ENCODE assay signal across 1 cellular context in the genomic region with DNA sequence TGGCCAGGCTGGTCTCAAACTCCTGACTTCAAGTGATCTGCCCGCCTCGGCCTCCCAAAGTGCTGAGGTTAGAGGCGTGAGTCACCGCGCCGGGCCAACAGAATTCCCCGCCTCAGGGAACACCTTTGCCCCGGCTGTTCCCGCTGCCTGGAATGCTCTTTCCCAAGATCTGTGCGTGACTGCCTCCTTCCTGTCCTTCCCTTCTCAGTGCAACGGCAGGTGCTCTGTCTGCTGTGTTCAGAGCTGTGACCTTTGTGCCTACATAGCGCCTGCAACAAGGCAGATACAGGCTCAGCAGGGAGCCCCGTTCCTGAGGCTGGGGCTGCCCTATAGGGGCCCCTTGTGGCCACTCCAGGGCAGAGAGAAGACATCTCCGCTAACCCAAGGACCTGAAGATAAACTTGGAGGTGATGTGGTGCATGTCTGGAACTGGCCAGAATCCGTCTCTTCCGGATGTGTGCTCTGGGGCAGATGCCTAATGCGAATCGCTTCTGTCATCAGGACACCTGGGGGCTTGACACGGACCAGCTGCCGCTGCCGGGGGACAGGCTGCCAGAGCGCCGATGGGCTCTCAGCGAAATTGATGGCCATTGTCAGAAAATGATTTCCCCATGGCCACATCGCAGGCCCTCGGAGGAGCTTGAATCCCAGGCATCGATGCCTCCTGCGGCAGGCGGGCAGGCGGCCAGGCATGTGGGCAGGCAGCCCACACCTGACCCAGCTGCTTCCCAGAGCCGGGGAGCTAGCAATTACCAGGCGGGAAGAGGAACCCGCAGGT.
TF ChIP-seq lines count a peak whose summit lies in the region.

No MANE protein-coding gene starts in this region.

TF ChIP-seq in HEK293, 187 proteins besides CTCF, POLR2A, EP300 and RAD21 (continued from another document):
- TF ChIP-seq, protein P1, sequence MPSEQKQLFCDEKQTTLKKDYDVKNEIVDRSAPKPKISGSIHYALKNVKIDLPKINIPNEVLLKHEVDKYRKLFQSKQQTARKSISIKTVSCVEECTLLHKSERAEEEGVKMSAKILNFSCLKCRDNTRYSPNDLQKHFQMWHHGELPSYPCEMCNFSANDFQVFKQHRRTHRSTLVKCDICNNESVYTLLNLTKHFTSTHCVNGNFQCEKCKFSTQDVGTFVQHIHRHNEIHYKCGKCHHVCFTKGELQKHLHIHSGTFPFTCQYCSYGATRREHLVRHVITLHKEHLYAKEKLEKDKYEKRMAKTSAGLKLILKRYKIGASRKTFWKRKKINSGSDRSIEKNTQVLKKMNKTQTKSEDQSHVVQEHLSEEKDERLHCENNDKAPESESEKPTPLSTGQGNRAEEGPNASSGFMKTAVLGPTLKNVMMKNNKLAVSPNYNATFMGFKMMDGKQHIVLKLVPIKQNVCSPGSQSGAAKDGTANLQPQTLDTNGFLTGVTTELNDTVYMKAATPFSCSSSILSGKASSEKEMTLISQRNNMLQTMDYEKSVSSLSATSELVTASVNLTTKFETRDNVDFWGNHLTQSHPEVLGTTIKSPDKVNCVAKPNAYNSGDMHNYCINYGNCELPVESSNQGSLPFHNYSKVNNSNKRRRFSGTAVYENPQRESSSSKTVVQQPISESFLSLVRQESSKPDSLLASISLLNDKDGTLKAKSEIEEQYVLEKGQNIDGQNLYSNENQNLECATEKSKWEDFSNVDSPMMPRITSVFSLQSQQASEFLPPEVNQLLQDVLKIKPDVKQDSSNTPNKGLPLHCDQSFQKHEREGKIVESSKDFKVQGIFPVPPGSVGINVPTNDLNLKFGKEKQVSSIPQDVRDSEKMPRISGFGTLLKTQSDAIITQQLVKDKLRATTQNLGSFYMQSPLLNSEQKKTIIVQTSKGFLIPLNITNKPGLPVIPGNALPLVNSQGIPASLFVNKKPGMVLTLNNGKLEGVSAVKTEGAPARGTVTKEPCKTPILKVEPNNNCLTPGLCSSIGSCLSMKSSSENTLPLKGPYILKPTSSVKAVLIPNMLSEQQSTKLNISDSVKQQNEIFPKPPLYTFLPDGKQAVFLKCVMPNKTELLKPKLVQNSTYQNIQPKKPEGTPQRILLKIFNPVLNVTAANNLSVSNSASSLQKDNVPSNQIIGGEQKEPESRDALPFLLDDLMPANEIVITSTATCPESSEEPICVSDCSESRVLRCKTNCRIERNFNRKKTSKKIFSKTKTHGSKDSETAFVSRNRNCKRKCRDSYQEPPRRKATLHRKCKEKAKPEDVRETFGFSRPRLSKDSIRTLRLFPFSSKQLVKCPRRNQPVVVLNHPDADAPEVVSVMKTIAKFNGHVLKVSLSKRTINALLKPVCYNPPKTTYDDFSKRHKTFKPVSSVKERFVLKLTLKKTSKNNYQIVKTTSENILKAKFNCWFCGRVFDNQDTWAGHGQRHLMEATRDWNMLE (tag by site-specific recombination; conservative IDR thresholded peaks at IDR 0.05; ENCODE audit: low read depth) = no peak
- TF ChIP-seq ZNF354C (tag by site-specific recombination; IDR thresholded peaks at IDR 0.05; ENCODE audit: borderline replicate concordance, low read depth) = no peak
- TF ChIP-seq ZNF292 (tag by site-specific recombination; IDR thresholded peaks at IDR 0.05; ENCODE audit: borderline replicate concordance, low read depth) = no peak
- no peak for TF ChIP-seq ZSCAN23 (tag by site-specific recombination; IDR thresholded peaks at IDR 0.05)
- 0 out of 2 replicates have a peak, but pooled peaks have one; percentile 27 for TF ChIP-seq ZNF660 (tag by site-specific recombination; IDR thresholded peaks at IDR 0.05)
- TF ChIP-seq ZIC2 (tag by site-specific recombination; IDR thresholded peaks at IDR 0.05) = peak; percentile 67
- TF ChIP-seq ZNF792 (tag by site-specific recombination; IDR thresholded peaks at IDR 0.05) = no peak
- TF ChIP-seq ZBTB48 (tag by site-specific recombination; IDR thresholded peaks at IDR 0.05) = no peak
- no peak for TF ChIP-seq ZBTB21 (tag by site-specific recombination; IDR thresholded peaks at IDR 0.05)
- no peak for TF ChIP-seq ZBTB1 (tag by site-specific recombination; IDR thresholded peaks at IDR 0.05)
- no peak for TF ChIP-seq ZNF76 (tag by site-specific recombination; IDR thresholded peaks at IDR 0.05; ENCODE audit: borderline replicate concordance, low read depth)
- TF ChIP-seq ZNF274 (IDR thresholded peaks at IDR 0.05; ENCODE audit: low read length) = no peak
- no peak for TF ChIP-seq ZNF274 (tag by site-specific recombination; IDR thresholded peaks at IDR 0.05; ENCODE audit: borderline replicate concordance)
- no peak for TF ChIP-seq ZNF473 (tag by site-specific recombination; IDR thresholded peaks at IDR 0.05)
- no peak for TF ChIP-seq ZNF311 (tag by site-specific recombination; IDR thresholded peaks at IDR 0.05; ENCODE audit: borderline replicate concordance)
- 0 out of 2 replicates have a peak, but pooled peaks have one; percentile 29 for TF ChIP-seq ZNF629 (tag by site-specific recombination; IDR thresholded peaks at IDR 0.05)
- TF ChIP-seq, protein P2, sequence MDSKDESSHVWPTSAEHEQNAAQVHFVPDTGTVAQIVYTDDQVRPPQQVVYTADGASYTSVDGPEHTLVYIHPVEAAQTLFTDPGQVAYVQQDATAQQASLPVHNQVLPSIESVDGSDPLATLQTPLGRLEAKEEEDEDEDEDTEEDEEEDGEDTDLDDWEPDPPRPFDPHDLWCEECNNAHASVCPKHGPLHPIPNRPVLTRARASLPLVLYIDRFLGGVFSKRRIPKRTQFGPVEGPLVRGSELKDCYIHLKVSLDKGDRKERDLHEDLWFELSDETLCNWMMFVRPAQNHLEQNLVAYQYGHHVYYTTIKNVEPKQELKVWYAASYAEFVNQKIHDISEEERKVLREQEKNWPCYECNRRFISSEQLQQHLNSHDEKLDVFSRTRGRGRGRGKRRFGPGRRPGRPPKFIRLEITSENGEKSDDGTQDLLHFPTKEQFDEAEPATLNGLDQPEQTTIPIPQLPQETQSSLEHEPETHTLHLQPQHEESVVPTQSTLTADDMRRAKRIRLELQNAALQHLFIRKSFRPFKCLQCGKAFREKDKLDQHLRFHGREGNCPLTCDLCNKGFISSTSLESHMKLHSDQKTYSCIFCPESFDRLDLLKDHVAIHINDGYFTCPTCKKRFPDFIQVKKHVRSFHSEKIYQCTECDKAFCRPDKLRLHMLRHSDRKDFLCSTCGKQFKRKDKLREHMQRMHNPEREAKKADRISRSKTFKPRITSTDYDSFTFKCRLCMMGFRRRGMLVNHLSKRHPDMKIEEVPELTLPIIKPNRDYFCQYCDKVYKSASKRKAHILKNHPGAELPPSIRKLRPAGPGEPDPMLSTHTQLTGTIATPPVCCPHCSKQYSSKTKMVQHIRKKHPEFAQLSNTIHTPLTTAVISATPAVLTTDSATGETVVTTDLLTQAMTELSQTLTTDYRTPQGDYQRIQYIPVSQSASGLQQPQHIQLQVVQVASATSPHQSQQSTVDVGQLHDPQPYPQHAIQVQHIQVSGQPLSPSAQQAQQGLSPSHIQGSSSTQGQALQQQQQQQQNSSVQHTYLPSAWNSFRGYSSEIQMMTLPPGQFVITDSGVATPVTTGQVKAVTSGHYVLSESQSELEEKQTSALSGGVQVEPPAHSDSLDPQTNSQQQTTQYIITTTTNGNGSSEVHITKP (tag by site-specific recombination; IDR thresholded peaks at IDR 0.05) = no peak
- no peak for TF ChIP-seq SP3 (tag by site-specific recombination; IDR thresholded peaks at IDR 0.05)
